In the genomic region with DNA sequence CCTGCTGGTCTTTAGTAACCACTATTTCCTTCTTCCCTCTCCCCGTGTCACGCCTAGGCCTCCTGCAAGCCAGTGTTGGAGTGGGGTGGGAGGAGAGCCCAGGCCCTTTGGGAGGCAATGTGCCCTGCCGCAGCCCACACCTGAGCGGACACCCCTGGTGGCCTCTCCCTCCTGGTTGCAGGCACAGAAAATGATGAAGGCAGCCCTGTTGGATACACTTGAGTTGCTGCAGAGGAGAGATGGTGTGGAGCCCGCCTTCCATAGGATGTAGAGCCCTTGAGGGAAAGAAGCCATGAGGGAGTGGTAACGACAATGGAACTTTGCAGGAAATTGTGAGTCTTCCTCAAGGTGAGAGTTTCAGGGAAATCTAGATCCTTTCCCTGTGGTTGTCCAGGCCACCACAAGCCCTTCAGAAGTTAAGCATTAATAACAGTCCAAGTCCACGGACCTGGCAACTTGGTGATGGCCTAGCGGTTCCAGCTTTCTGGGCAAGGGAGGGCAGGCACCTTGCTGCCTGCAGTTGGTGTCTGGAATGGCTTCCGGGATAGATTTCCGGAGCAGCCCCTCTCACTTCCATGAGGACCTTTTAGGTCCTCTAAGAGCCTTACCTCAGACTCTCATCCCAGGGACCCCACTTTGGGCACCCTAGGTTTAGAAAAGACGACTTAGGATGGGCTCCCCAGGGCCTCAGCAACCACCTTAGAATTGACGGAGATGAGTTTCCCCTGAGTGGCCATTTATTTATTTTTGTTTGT, we compare ENCODE assay signal across 24 cellular contexts.
"Had no signal": no experiment of that assay in that cellular context is flagged by ENCODE, and none has a peak within 500 bp of the region (broad histone marks: within the 10 kb centered on the region; RNA-seq: fewer than 3 reads in every experiment).

No MANE protein-coding gene starts in this region.

- H2AFZ ChIP-seq: parathyroid adenoma had no signal

- H3K4me3 Mint-ChIP-seq: dendritic cell treated with granulocyte-macrophage colony-stimulating factor and Interleukin-4, amounts not matched to agents 40 ng/mL and 50 ng/mL, for 4 days; natural killer cell; stimulated activated naive B cell treated with anti-CD40 and anti-IgM and Interleukin-4, amounts not matched to agents 10 μg/mL and 1 μg/mL and 100 μg/mL, for 72 hours; stimulated activated naive CD8-positive, alpha-beta T cell treated with anti-CD3 and anti-CD28 coated beads, Interleukin-15, Interleukin-2, amounts not matched to agents 100 ng/mL and 50 ng/mL, for 24 hours had no signal

- H3K4me1 Mint-ChIP-seq: natural killer cell had no signal

- H3K27me3 ChIP-seq: esophagus muscularis mucosa, gastroesophageal sphincter, heart left ventricle, left lung, tibial nerve, upper lobe of left lung, uterus had no signal

- H3K27ac ChIP-seq: esophagus muscularis mucosa, foreskin keratinocyte, gastroesophageal sphincter, heart left ventricle, left lung, neutrophil, parathyroid adenoma, thoracic aorta, tibial nerve, upper lobe of left lung, uterus had no signal

- H3K9me3 ChIP-seq: esophagus muscularis mucosa, gastroesophageal sphincter, heart left ventricle, left lung, neutrophil, thoracic aorta, tibial nerve, upper lobe of left lung, uterus had no signal

- H3K36me3 Mint-ChIP-seq: natural killer cell; stimulated activated naive B cell treated with anti-CD40 and anti-IgM and Interleukin-4, amounts not matched to agents 10 μg/mL and 1 μg/mL and 100 μg/mL, for 72 hours had no signal

- H3K79me2 ChIP-seq: parathyroid adenoma had no signal

- H3K9me3 Mint-ChIP-seq: dendritic cell treated with granulocyte-macrophage colony-stimulating factor and Interleukin-4, amounts not matched to agents 40 ng/mL and 50 ng/mL, for 4 days; natural killer cell; stimulated activated naive CD8-positive, alpha-beta T cell treated with anti-CD3 and anti-CD28 coated beads, Interleukin-15, Interleukin-2, amounts not matched to agents 100 ng/mL and 50 ng/mL, for 24 hours had no signal

- H3K27me3 Mint-ChIP-seq: stimulated activated naive CD8-positive, alpha-beta T cell treated with anti-CD3 and anti-CD28 coated beads, Interleukin-15, Interleukin-2, amounts not matched to agents 100 ng/mL and 50 ng/mL, for 24 hours had no signal

- H3K36me3 ChIP-seq: esophagus muscularis mucosa, gastroesophageal sphincter, heart left ventricle, left lung, neutrophil, thoracic aorta, tibial nerve, upper lobe of left lung, uterus had no signal

- H3K4me2 ChIP-seq: smooth muscle cell had no signal

- H3K27ac Mint-ChIP-seq: dendritic cell treated with granulocyte-macrophage colony-stimulating factor and Interleukin-4, amounts not matched to agents 40 ng/mL and 50 ng/mL, for 4 days; natural killer cell; progenitor cell of endocrine pancreas; stimulated activated naive B cell treated with anti-CD40 and anti-IgM and Interleukin-4, amounts not matched to agents 10 μg/mL and 1 μg/mL and 100 μg/mL, for 72 hours; stimulated activated naive CD8-positive, alpha-beta T cell treated with anti-CD3 and anti-CD28 coated beads, Interleukin-15, Interleukin-2, amounts not matched to agents 100 ng/mL and 50 ng/mL, for 24 hours had no signal

- H3K4me3 ChIP-seq: esophagus muscularis mucosa, gastroesophageal sphincter, heart left ventricle, left lung, smooth muscle cell, thoracic aorta, tibial nerve, upper lobe of left lung, uterus had no signal

- H3K4me1 ChIP-seq: esophagus muscularis mucosa, foreskin keratinocyte, gastroesophageal sphincter, heart left ventricle, left lung, parathyroid adenoma, tibial nerve, upper lobe of left lung, uterus had no signal

- DNase-seq: effector memory CD4-positive, alpha-beta T cell; foreskin keratinocyte; heart left ventricle; hippocampal formation; left cardiac atrium; left lung; mammary epithelial cell; mesendoderm; natural killer cell; stimulated activated CD4-positive, alpha-beta T cell treated with anti-CD3 and anti-CD28 coated beads, Interleukin-4, amount 100 ng/mL, for 4 hours; stimulated activated naive B cell treated with anti-CD40 and anti-IgM and Interleukin-4, amounts not matched to agents 10 μg/mL and 1 μg/mL and 100 μg/mL, for 72 hours; upper lobe of left lung; uterus had no signal

- H3K9ac ChIP-seq: parathyroid adenoma had no signal

- ATAC-seq: foreskin keratinocyte; gastroesophageal sphincter; heart left ventricle; left cardiac atrium; left lung; natural killer cell; sciatic nerve; stimulated activated naive B cell treated with anti-CD40 and anti-IgM and Interleukin-4, amounts not matched to agents 10 μg/mL and 1 μg/mL and 100 μg/mL, for 72 hours had no signal
